In the genomic region with DNA sequence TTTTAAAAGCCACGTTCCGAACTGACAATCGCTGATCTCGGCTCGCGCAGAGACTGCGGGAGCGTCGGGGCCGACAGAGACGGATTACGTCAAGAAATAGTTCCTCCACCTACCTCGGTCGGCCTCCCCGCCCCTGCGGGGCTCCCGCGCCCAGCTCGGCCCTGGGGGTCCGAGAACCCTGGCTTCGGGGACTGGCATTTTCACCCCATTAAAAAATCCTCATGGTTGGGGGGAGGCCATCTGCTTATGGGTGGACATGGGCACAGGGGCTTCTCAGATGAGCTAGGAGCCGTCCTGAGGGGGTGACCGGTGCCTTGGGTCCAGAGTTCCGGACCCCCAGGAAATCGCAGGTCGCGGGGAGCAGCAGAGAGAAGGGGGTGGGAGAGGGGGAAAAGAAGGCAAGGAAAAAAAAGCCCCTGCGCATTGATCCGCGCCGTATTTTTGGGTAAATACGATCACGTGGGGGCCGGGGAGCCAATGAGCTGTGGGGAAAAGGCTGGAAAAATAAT, we compare ENCODE assay signal across 1 cellular context.
TF ChIP-seq lines count a peak whose summit lies in the region.

No MANE protein-coding gene starts in this region.

TF ChIP-seq in K562, 482 proteins besides CTCF, POLR2A, EP300 and RAD21 (continued from another document and continues in another):
- TF ChIP-seq, protein P1, sequence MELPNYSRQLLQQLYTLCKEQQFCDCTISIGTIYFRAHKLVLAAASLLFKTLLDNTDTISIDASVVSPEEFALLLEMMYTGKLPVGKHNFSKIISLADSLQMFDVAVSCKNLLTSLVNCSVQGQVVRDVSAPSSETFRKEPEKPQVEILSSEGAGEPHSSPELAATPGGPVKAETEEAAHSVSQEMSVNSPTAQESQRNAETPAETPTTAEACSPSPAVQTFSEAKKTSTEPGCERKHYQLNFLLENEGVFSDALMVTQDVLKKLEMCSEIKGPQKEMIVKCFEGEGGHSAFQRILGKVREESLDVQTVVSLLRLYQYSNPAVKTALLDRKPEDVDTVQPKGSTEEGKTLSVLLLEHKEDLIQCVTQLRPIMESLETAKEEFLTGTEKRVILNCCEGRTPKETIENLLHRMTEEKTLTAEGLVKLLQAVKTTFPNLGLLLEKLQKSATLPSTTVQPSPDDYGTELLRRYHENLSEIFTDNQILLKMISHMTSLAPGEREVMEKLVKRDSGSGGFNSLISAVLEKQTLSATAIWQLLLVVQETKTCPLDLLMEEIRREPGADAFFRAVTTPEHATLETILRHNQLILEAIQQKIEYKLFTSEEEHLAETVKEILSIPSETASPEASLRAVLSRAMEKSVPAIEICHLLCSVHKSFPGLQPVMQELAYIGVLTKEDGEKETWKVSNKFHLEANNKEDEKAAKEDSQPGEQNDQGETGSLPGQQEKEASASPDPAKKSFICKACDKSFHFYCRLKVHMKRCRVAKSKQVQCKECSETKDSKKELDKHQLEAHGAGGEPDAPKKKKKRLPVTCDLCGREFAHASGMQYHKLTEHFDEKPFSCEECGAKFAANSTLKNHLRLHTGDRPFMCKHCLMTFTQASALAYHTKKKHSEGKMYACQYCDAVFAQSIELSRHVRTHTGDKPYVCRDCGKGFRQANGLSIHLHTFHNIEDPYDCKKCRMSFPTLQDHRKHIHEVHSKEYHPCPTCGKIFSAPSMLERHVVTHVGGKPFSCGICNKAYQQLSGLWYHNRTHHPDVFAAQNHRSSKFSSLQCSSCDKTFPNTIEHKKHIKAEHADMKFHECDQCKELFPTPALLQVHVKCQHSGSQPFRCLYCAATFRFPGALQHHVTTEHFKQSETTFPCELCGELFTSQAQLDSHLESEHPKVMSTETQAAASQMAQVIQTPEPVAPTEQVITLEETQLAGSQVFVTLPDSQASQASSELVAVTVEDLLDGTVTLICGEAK (IDR thresholded peaks at IDR 0.05): no peak
- TF ChIP-seq, protein P1 (CRISPR knock-in tag; IDR thresholded peaks at IDR 0.05): no peak
- TF ChIP-seq, protein P2, sequence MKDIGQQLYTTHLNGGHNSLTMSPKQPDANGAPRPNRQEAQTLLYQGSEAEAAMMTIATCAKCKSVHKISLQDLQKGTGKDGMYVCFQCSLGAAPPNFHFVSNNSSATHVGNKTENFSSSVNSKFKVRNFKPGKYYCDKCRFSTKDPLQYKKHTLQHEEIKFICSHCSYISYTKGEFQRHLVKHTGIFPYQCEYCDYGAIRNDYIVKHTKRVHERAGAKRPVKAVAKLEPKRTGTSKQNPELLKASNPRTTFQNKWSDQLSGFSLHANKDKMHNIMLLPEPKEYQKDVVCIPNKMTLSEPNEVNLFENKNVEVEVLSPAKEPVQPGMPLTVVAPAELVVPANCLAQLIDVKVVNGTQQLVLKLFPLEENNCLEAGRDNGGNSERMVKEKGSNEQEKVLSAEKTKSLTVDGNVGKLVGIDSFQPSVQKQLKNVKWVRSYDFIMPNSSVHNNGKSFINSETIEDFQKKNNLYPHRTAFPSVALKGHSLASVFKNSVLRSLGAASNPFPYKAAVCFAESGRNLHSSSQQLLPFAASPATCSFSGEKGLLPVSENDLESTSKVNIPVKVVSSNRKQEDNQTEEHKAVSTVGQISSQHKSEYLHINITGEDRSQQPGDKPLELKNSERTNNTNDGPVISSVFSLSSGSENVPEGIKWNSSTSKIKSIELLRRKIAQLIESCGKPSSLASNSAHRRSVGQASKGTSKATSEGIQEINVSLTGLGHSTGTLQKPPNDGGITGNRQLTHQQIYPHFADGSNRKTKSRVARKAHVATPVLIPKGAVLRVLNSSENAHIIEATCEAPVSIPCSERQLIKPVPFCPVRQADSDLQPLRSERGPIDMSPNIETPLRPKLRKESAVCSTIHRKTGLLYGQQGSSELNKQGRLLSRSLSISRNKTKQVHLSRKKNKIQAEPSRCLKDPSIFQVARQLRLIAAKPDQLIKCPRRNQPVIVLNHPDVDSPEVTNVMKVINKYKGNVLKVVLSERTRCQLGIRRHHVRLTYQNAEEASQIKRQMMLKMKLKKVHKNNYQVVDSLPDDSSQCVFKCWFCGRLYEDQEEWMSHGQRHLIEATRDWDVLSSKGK (CRISPR knock-in tag; IDR thresholded peaks at IDR 0.05): no peak
- no peak for TF ChIP-seq CBFB (CRISPR knock-in tag; IDR thresholded peaks at IDR 0.05)
- TF ChIP-seq ZNF589 (CRISPR knock-in tag; IDR thresholded peaks at IDR 0.05; ENCODE audit: low read depth): no peak
- no peak for TF ChIP-seq POLR3A (IDR thresholded peaks at IDR 0.05; ENCODE audit: borderline replicate concordance, extremely low read depth, insufficient read depth, insufficient read length)
- TF ChIP-seq, protein P3, sequence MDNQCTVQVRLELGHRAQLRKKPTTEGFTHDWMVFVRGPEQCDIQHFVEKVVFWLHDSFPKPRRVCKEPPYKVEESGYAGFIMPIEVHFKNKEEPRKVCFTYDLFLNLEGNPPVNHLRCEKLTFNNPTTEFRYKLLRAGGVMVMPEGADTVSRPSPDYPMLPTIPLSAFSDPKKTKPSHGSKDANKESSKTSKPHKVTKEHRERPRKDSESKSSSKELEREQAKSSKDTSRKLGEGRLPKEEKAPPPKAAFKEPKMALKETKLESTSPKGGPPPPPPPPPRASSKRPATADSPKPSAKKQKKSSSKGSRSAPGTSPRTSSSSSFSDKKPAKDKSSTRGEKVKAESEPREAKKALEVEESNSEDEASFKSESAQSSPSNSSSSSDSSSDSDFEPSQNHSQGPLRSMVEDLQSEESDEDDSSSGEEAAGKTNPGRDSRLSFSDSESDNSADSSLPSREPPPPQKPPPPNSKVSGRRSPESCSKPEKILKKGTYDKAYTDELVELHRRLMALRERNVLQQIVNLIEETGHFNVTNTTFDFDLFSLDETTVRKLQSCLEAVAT (IDR thresholded peaks at IDR 0.05): no peak
- TF ChIP-seq, protein P4, sequence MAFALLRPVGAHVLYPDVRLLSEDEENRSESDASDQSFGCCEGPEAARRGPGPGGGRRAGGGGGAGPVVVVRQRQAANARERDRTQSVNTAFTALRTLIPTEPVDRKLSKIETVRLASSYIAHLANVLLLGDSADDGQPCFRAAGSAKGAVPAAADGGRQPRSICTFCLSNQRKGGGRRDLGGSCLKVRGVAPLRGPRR (CRISPR knock-in tag; IDR thresholded peaks at IDR 0.05): 0 out of 2 replicates have a peak, but pooled peaks have one; percentile 11
- TF ChIP-seq ATF1 (CRISPR knock-in tag; IDR thresholded peaks at IDR 0.05): no peak
- peak; percentile 92 for TF ChIP-seq ATF1 (tag; IDR thresholded peaks at IDR 0.05)
- no peak for TF ChIP-seq BHLHE40 (IDR thresholded peaks at IDR 0.05; ENCODE audit: low read length)
- TF ChIP-seq EP400 (IDR thresholded peaks at IDR 0.05): peak; percentile 72
- TF ChIP-seq ZNF124 (CRISPR knock-in tag; IDR thresholded peaks at IDR 0.05): no peak
- TF ChIP-seq SMARCA4 (IDR thresholded peaks at IDR 0.05): no peak
- TF ChIP-seq ZBTB8A (IDR thresholded peaks at IDR 0.05; ENCODE audit: partially characterized antibody): no peak
- TF ChIP-seq ZNF76 (CRISPR knock-in tag; IDR thresholded peaks at IDR 0.05; ENCODE audit: borderline replicate concordance): no peak
- no peak; the same call in 1 of the 2 replicates for TF ChIP-seq GTF2E2 (tag; IDR thresholded peaks at IDR 0.05)
- 0 out of 2 replicates have a peak, but pooled peaks have one; percentile 50 for TF ChIP-seq ATF6 (CRISPR knock-in tag; IDR thresholded peaks at IDR 0.05)
- TF ChIP-seq ZNF778 (CRISPR knock-in tag; IDR thresholded peaks at IDR 0.05): no peak
- TF ChIP-seq KLF10 (CRISPR knock-in tag; IDR thresholded peaks at IDR 0.05): no peak
- no peak for TF ChIP-seq ZNF121 (CRISPR knock-in tag; conservative IDR thresholded peaks at IDR 0.05)
- TF ChIP-seq EWSR1 (IDR thresholded peaks at IDR 0.05; ENCODE audit: borderline replicate concordance, low read depth, partially characterized antibody): no peak
- no peak for TF ChIP-seq RBM39 (optimal IDR thresholded peaks at IDR 0.05; ENCODE audit: low read depth, low read length)
- no peak for TF ChIP-seq ASH1L (IDR thresholded peaks at IDR 0.05; ENCODE audit: borderline replicate concordance, low read depth, partially characterized antibody)
- TF ChIP-seq ZFPM2 (CRISPR knock-in tag; IDR thresholded peaks at IDR 0.05): no peak
- no peak for TF ChIP-seq NR2C2 (CRISPR knock-in tag; IDR thresholded peaks at IDR 0.05)
- TF ChIP-seq NR2C2 (tag; IDR thresholded peaks at IDR 0.05): peak; percentile 9; the same call in 1 of the 2 replicates
- TF ChIP-seq NR1H2 (CRISPR knock-in tag; IDR thresholded peaks at IDR 0.05): no peak
- TF ChIP-seq ATF3 (IDR thresholded peaks at IDR 0.05): peak; percentile 44
- no peak for TF ChIP-seq ATF3 (CRISPR knock-in tag; conservative IDR thresholded peaks at IDR 0.05)
- no peak for TF ChIP-seq MAFG (tag; conservative IDR thresholded peaks at IDR 0.05)
- no peak for TF ChIP-seq CBX5 (IDR thresholded peaks at IDR 0.05; ENCODE audit: borderline replicate concordance, low read depth)
- peak; percentile 80 for TF ChIP-seq TFE3 (CRISPR knock-in tag; IDR thresholded peaks at IDR 0.05)
- peak; percentile 91 for TF ChIP-seq ATF7 (IDR thresholded peaks at IDR 0.05)
- TF ChIP-seq GTF2F1 (IDR thresholded peaks at IDR 0.05; ENCODE audit: low read depth, low read length): 0 out of 2 replicates have a peak, but pooled peaks have one; percentile 45
- no peak for TF ChIP-seq ZNF165 (CRISPR knock-in tag; IDR thresholded peaks at IDR 0.05; ENCODE audit: borderline replicate concordance)
- TF ChIP-seq, protein P5, sequence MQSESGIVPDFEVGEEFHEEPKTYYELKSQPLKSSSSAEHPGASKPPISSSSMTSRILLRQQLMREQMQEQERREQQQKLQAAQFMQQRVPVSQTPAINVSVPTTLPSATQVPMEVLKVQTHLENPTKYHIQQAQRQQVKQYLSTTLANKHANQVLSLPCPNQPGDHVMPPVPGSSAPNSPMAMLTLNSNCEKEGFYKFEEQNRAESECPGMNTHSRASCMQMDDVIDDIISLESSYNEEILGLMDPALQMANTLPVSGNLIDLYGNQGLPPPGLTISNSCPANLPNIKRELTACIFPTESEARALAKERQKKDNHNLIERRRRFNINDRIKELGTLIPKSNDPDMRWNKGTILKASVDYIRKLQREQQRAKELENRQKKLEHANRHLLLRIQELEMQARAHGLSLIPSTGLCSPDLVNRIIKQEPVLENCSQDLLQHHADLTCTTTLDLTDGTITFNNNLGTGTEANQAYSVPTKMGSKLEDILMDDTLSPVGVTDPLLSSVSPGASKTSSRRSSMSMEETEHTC (IDR thresholded peaks at IDR 0.05): no peak
- TF ChIP-seq BCL6 (CRISPR knock-in tag; IDR thresholded peaks at IDR 0.05): no peak
- TF ChIP-seq FUS (optimal IDR thresholded peaks at IDR 0.05; ENCODE audit: low read depth, low read length): no peak
- TF ChIP-seq MTA1 (IDR thresholded peaks at IDR 0.05; ENCODE audit: borderline replicate concordance): peak; percentile 29; the same call in 1 of the 2 replicates
- no peak for TF ChIP-seq ZNF695 (CRISPR knock-in tag; IDR thresholded peaks at IDR 0.05)
